In the genomic region with DNA sequence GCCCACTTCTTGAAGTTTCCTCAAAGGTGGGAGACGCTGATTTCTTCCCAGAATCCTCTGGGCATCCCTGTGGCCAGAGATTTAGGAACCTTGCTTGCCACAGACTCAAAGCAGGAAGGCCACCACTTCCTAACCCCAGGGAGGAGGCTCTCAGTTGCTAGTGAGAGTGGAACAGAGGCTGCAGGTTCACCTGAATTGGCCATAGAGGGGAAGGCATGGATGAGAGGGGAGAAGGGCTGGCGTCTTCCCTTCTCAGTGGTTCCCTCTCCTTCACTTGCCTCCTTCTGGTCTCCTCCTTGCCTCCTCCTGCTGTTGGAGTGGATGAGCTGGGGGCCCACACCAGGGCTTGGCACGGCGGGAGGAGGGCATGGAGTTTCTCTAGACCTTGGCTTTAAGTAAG, we compare ENCODE assay signal across 16 cellular contexts.
DNase-seq lines count a peak whose midpoint lies in the region; ATAC-seq, FAIRE-seq and TF ChIP-seq lines count a peak whose summit lies in the region.
"Had no signal": no experiment of that assay in that cellular context is flagged by ENCODE, and none has a peak within 500 bp of the region (broad histone marks: within the 10 kb centered on the region; RNA-seq: fewer than 3 reads in every experiment).

No MANE protein-coding gene starts in this region.

- H4K20me1 ChIP-seq in PC-3 (ENCODE audit: low read length) (no peaks in the 10 kb centered on the region), osteoblast (ENCODE audit: insufficient read depth, low read length) (no peaks in the 10 kb centered on the region)

- no peak for ATAC-seq in activated CD8-positive, alpha-beta memory T cell treated with anti-CD3 and anti-CD28 coated beads, Interleukin-2, amount 10 ng/mL, durations not matched to agents 7 days and 5 days
- ATAC-seq in PC-3 = no peak

- CTCF ChIA-PET in activated CD8-positive, alpha-beta memory T cell treated with anti-CD3 and anti-CD28 coated beads, Interleukin-2, amount 10 ng/mL, durations not matched to agents 7 days and 5 days (lab: Charles Lee) = no interaction called here
- CTCF ChIA-PET in PC-3 (lab: Charles Lee) = no interaction called here

- POLR2A ChIA-PET in PC-3 (lab: Charles Lee; ENCODE audit: unreplicated experiment) = no interaction called here

- WGBS in thymus = 84% methylated on average over 4 of the region's 4 CpGs

- H2AFZ ChIP-seq in PC-3 (ENCODE audit: low read length) (no peak overlapping the region), osteoblast (ENCODE audit: low read length) (no peak overlapping the region)

- H3K4me3 Mint-ChIP-seq in activated CD8-positive, alpha-beta memory T cell treated with anti-CD3 and anti-CD28 coated beads, Interleukin-2, amount 10 ng/mL, durations not matched to agents 7 days and 5 days = no peak overlapping the region

- TF ChIP-seq CTCF in PC-3 (conservative IDR thresholded peaks at IDR 0.05; ENCODE audit: low read depth, low read length) (no peak), coronary artery (IDR thresholded peaks at IDR 0.05) (no peak), osteoblast (IDR thresholded peaks at IDR 0.05; ENCODE audit: extremely low read depth, low read depth, low read length) (no peak)

- no peak for DNase-seq in activated CD8-positive, alpha-beta memory T cell treated with anti-CD3 and anti-CD28 coated beads, Interleukin-2, amount 10 ng/mL, durations not matched to agents 7 days and 5 days
- no peak for DNase-seq in activated CD8-positive, alpha-beta memory T cell treated with anti-CD3 and anti-CD28 coated beads for 24 hours
- no peak for DNase-seq in PC-3
- DNase-seq in coronary artery (ENCODE audit: low spot score) = peak; percentile 64
- DNase-seq in GM12891 (ENCODE audit: insufficient read length, low spot score) = no peak
- DNase-seq in NCI-H748 treated with DMSO at 0.1 percent for 48 hours (lab: John Stamatoyannopoulos, UW) = no peak
- DNase-seq in osteoblast (ENCODE audit: insufficient read length, low spot score, missing footprints) = no peak
- DNase-seq: COR-L47, GF-D8, Karpas-422, MM.1S, NCI-H1105, NCI-H1694, RPMI8226 had no signal

- H3K36me3 ChIP-seq in PC-3 (ENCODE audit: low read depth, low read length) = no peaks in the 10 kb centered on the region
- no peaks in the 10 kb centered on the region for H3K36me3 ChIP-seq in thymus (ENCODE audit: control insufficient read depth, insufficient read depth)
- H3K36me3 ChIP-seq in osteoblast (ENCODE audit: insufficient read depth, low read length) = no peaks in the 10 kb centered on the region
- H3K36me3 ChIP-seq: SJCRH30 had no signal

- no peak for FAIRE-seq in GM12891 (lab: Jason Lieb, UNC)

- H3K4me1 ChIP-seq in PC-3 (ENCODE audit: insufficient read depth, low read length) = peaks cover 85% of the 10 kb centered on the region
- no peaks in the 10 kb centered on the region for H3K4me1 ChIP-seq in thymus (ENCODE audit: control insufficient read depth, insufficient read depth, low read length)
- peaks cover 49% of the 10 kb centered on the region for H3K4me1 ChIP-seq in osteoblast (ENCODE audit: insufficient read depth, low read length)

- peaks cover 13% of the 10 kb centered on the region for H3K27me3 Mint-ChIP-seq in activated CD8-positive, alpha-beta memory T cell treated with anti-CD3 and anti-CD28 coated beads, Interleukin-2, amount 10 ng/mL, durations not matched to agents 7 days and 5 days

- no peaks in the 10 kb centered on the region for H3K9me2 ChIP-seq in PC-3 (replicated peaks; ENCODE audit: low read length)

- peaks cover 60% of the 10 kb centered on the region for H3K4me1 Mint-ChIP-seq in activated CD8-positive, alpha-beta memory T cell treated with anti-CD3 and anti-CD28 coated beads, Interleukin-2, amount 10 ng/mL, durations not matched to agents 7 days and 5 days

- intact Hi-C loops in PC-3 (cut with micrococcal nuclease) = loop anchor here (10.0 kb wide), 1 partner anchor 111 kb away; no protein-coding TSS in a partner anchor

- H3K4me3 ChIP-seq in PC-3 (ENCODE audit: low read length) (no peak overlapping the region), coronary artery (no peak overlapping the region), thymus (ENCODE audit: low read length) (no peak overlapping the region), osteoblast (ENCODE audit: insufficient read depth, low read length) (no peak overlapping the region)
- H3K4me3 ChIP-seq: SJCRH30 had no signal

- no peaks in the 10 kb centered on the region for H3K36me3 Mint-ChIP-seq in activated CD8-positive, alpha-beta memory T cell treated with anti-CD3 and anti-CD28 coated beads, Interleukin-2, amount 10 ng/mL, durations not matched to agents 7 days and 5 days

- H3K9me3 ChIP-seq in PC-3 (ENCODE audit: low read length) = no peaks in the 10 kb centered on the region
- no peaks in the 10 kb centered on the region for H3K9me3 ChIP-seq in thymus (ENCODE audit: control insufficient read depth)
- no peaks in the 10 kb centered on the region for H3K9me3 ChIP-seq in osteoblast (ENCODE audit: low read depth, low read length)
- H3K9me3 ChIP-seq: SJCRH30 had no signal

- H3K9me3 Mint-ChIP-seq in activated CD8-positive, alpha-beta memory T cell treated with anti-CD3 and anti-CD28 coated beads, Interleukin-2, amount 10 ng/mL, durations not matched to agents 7 days and 5 days (ENCODE audit: low read depth) = peaks cover 2% of the 10 kb centered on the region

- H3F3A ChIP-seq in PC-3 (ENCODE audit: low read length, unreplicated experiment) = peaks cover 17% of the 10 kb centered on the region

- H3K27me3 ChIP-seq in PC-3 (ENCODE audit: low read length) = no peaks in the 10 kb centered on the region
- H3K27me3 ChIP-seq in thymus (ENCODE audit: control insufficient read depth, insufficient read depth) = no peaks in the 10 kb centered on the region
- no peaks in the 10 kb centered on the region for H3K27me3 ChIP-seq in osteoblast (ENCODE audit: insufficient read depth, low read length)
- H3K27me3 ChIP-seq: SJCRH30 had no signal

- H3K27ac Mint-ChIP-seq in activated CD8-positive, alpha-beta memory T cell treated with anti-CD3 and anti-CD28 coated beads, Interleukin-2, amount 10 ng/mL, durations not matched to agents 7 days and 5 days = peak overlapping the region; percentile 62

- H3K9ac ChIP-seq in PC-3 (ENCODE audit: low read length) = peak overlapping the region; percentile 93

- peak overlapping the region; percentile 97 for H3K27ac ChIP-seq in PC-3 (ENCODE audit: low read length)
- no peak overlapping the region for H3K27ac ChIP-seq in coronary artery
- H3K27ac ChIP-seq in thymus (ENCODE audit: low read depth) = peak overlapping the region; percentile 1
- no peak overlapping the region for H3K27ac ChIP-seq in osteoblast (ENCODE audit: low read depth, low read length)
- H3K27ac ChIP-seq: SJCRH30 had no signal

- H3K79me2 ChIP-seq in PC-3 (ENCODE audit: low read length) (peaks cover 28% of the 10 kb centered on the region), osteoblast (ENCODE audit: insufficient read depth, low read length) (no peaks in the 10 kb centered on the region)

- no TSS peak for BruUV-seq in PC-3 (replicated peaks; lab: Mats Ljungman, UMichigan)

- H3K4me2 ChIP-seq in PC-3 (ENCODE audit: low read length) (peak overlapping the region; percentile 80), osteoblast (ENCODE audit: insufficient read depth, low read length) (no peak overlapping the region)

- no peak for TF ChIP-seq POLR2A in GM12891 (IDR thresholded peaks at IDR 0.05; ENCODE audit: low read depth, low read length)

TF ChIP-seq in GM12891, 5 proteins besides CTCF, POLR2A, EP300 and RAD21:
- TF ChIP-seq POU2F2 (IDR thresholded peaks at IDR 0.05; ENCODE audit: low read depth, low read length) = no peak
- TF ChIP-seq SPI1 (IDR thresholded peaks at IDR 0.05; ENCODE audit: low read depth, low read length) = no peak
- no peak for TF ChIP-seq PAX5 (IDR thresholded peaks at IDR 0.05; ENCODE audit: insufficient read depth, low read length, severe bottlenecking)
- no peak for TF ChIP-seq POLR2AphosphoS5 (IDR thresholded peaks at IDR 0.05; ENCODE audit: low read depth, low read length)
- no peak for TF ChIP-seq TAF1 (IDR thresholded peaks at IDR 0.05; ENCODE audit: low read depth, low read length)

Comparison
In these comparisons a context has a peak if more than half of its experiments do, and no peak if none do; other contexts are left out.
1. H3K27ac ChIP-seq: peak in PC-3 (single experiment) and thymus (single experiment); none in coronary artery (0 of 2) and osteoblast (single experiment).